1 cellular context compared by ENCODE assay signal in genomic region chr2:231713738-231714638, GRCh38.
TF ChIP-seq lines count a peak whose summit lies in the region.

No MANE protein-coding gene starts in this region.

TF ChIP-seq in H1, 55 proteins besides CTCF, POLR2A, EP300 and RAD21 (continued from another document):
- peak; percentile 9; the same call in 1 of the 2 replicates for TF ChIP-seq MAFK (IDR thresholded peaks at IDR 0.05; ENCODE audit: low read depth, low read length)
- TF ChIP-seq BCL11A (IDR thresholded peaks at IDR 0.05; ENCODE audit: low read depth in 2 of 2, low read length in 2 of 2), result peak in 1 of 2 experiments; percentile 52
- TF ChIP-seq E2F6 (IDR thresholded peaks at IDR 0.05), result 0 out of 2 replicates have a peak, but pooled peaks have one; percentile 21
- 0 out of 2 replicates have a peak, but pooled peaks have one; percentile 7 for TF ChIP-seq SRF (IDR thresholded peaks at IDR 0.05; ENCODE audit: low read depth, low read length)
- peak; percentile 82 for TF ChIP-seq TAF1 (IDR thresholded peaks at IDR 0.05; ENCODE audit: low read depth, low read length)
- no peak for TF ChIP-seq GTF2F1 (IDR thresholded peaks at IDR 0.05; ENCODE audit: borderline replicate concordance, low read depth, low read length)
- no peak for TF ChIP-seq CBX5 (IDR thresholded peaks at IDR 0.05; ENCODE audit: low read depth, low read length)
- peak; percentile 58; the same call in 1 of the 2 replicates for TF ChIP-seq GABPA (IDR thresholded peaks at IDR 0.05; ENCODE audit: borderline replicate concordance, insufficient read depth, low read length)
- peak; percentile 43 for TF ChIP-seq CHD2 (IDR thresholded peaks at IDR 0.05; ENCODE audit: low read length)
- 0 out of 2 replicates have a peak, but pooled peaks have one; percentile 64 for TF ChIP-seq RXRA (IDR thresholded peaks at IDR 0.05; ENCODE audit: insufficient read depth, low read depth, low read length)
- no peak for TF ChIP-seq KDM1A (IDR thresholded peaks at IDR 0.05; ENCODE audit: borderline replicate concordance, low read length)
- TF ChIP-seq JUN (IDR thresholded peaks at IDR 0.05; ENCODE audit: low read depth, low read length), result no peak
- TF ChIP-seq SP1 (IDR thresholded peaks at IDR 0.05; ENCODE audit: low read depth, low read length), result peak; percentile 25; the same call in 1 of the 2 replicates
- TF ChIP-seq SP2 (IDR thresholded peaks at IDR 0.05; ENCODE audit: low read length), result no peak
- TF ChIP-seq EGR1 (IDR thresholded peaks at IDR 0.05; ENCODE audit: borderline replicate concordance, low read depth, low read length), result peak; percentile 19; the same call in 1 of the 2 replicates
- TF ChIP-seq TAF7 (optimal IDR thresholded peaks at IDR 0.05; ENCODE audit: borderline replicate concordance, low read depth, low read length), result peak; percentile 80
- no peak for TF ChIP-seq RFX5 (IDR thresholded peaks at IDR 0.05; ENCODE audit: borderline replicate concordance, low read depth, low read length)
- 0 out of 2 replicates have a peak, but pooled peaks have one; percentile 16 for TF ChIP-seq ATF3 (IDR thresholded peaks at IDR 0.05; ENCODE audit: insufficient read depth, low read depth, low read length)
- peak; percentile 8 to 67; a peak in 1 of 4 replicates for TF ChIP-seq HDAC2 (IDR thresholded peaks at IDR 0.05; ENCODE audit: borderline replicate concordance in 1 of 2, low read depth in 2 of 2, low read length in 2 of 2)
- peak; percentile 16 for TF ChIP-seq CHD7 (IDR thresholded peaks at IDR 0.05; ENCODE audit: insufficient replicate concordance, low read length)
- TF ChIP-seq POU5F1 (IDR thresholded peaks at IDR 0.05; ENCODE audit: low read depth, low read length), result no peak
- no peak for TF ChIP-seq BACH1 (IDR thresholded peaks at IDR 0.05; ENCODE audit: low read length)
- peak; percentile 53; the same call in 1 of the 2 replicates for TF ChIP-seq ATF2 (IDR thresholded peaks at IDR 0.05; ENCODE audit: low read length)
- peak; percentile 83 for TF ChIP-seq SP4 (IDR thresholded peaks at IDR 0.05; ENCODE audit: low read length)
- no peak for TF ChIP-seq ZNF274 (IDR thresholded peaks at IDR 0.05; ENCODE audit: borderline replicate concordance, extremely low read depth, low read length)
- no peak for TF ChIP-seq SIX5 (IDR thresholded peaks at IDR 0.05; ENCODE audit: low read depth, low read length)
- peak; percentile 32 to 91; a peak in 2 of 4 replicates for TF ChIP-seq SIN3A (conservative IDR thresholded peaks at IDR 0.05 in 1 of 2, IDR thresholded peaks at IDR 0.05 in 1 of 2; ENCODE audit: low read depth in 1 of 2, low read length in 2 of 2)
- TF ChIP-seq CTBP2 (IDR thresholded peaks at IDR 0.05; ENCODE audit: borderline replicate concordance, insufficient read depth, insufficient read length, low read length), result peak; percentile 30
- TF ChIP-seq MAX (IDR thresholded peaks at IDR 0.05), result peak; percentile 93
- TF ChIP-seq USF2 (IDR thresholded peaks at IDR 0.05; ENCODE audit: low read length), result peak; percentile 65
- TF ChIP-seq SIRT6 (IDR thresholded peaks at IDR 0.05; ENCODE audit: low read length), result peak; percentile 20
- no peak for TF ChIP-seq CEBPB (IDR thresholded peaks at IDR 0.05; ENCODE audit: low read depth, low read length)
- TF ChIP-seq CREB1 (IDR thresholded peaks at IDR 0.05), result peak; percentile 74
- peak; percentile 4 for TF ChIP-seq NANOG (IDR thresholded peaks at IDR 0.05; ENCODE audit: insufficient read depth, low read depth, low read length, poor library complexity, severe bottlenecking)
- no peak for TF ChIP-seq HDAC6 (IDR thresholded peaks at IDR 0.05; ENCODE audit: low read depth, low read length)
